ENCODE assay signal across 12 cellular contexts in the genomic region with DNA sequence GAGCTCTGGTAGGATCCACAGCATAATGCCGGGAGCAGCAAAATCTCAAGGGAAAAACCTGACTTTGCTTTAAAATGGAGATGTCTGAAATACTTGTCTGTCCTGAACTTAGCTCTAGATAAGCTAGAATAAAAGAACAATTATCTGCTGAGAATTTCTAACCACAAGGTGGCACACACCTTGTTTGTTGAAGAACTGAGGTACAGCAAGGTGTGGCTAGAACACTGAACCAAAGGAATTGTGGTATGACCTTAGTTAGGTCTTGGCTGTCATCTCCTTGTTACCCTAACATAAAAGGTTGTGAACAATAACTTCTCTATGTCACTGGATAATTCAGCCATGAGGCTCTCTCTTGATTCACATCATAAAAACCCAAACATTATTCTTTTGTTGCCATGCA.
A peak's percentile ranks its signal among the peaks of the same experiment; 100 is the strongest.
DNase-seq lines count a peak whose midpoint lies in the region; ATAC-seq and TF ChIP-seq lines count a peak whose summit lies in the region.
"Had no signal": no experiment of that assay in that cellular context is flagged by ENCODE, and none has a peak within 500 bp of the region (broad histone marks: within the 10 kb centered on the region; RNA-seq: fewer than 3 reads in every experiment).

No MANE protein-coding gene starts in this region.

- no peaks in the 10 kb centered on the region for H3K4me1 Mint-ChIP-seq in CD4-positive, CD25-positive, alpha-beta regulatory T cell
- H3K4me1 Mint-ChIP-seq in WTC11: peaks cover 33% of the 10 kb centered on the region
- no peaks in the 10 kb centered on the region for H3K4me1 Mint-ChIP-seq in activated CD4-positive, alpha-beta T cell treated with anti-CD3 and anti-CD28 coated beads, Interleukin-2, amount 10 ng/mL, durations not matched to agents 24 days and 14 days

- intact Hi-C loops in activated CD4-positive, alpha-beta T cell treated with anti-CD3 and anti-CD28 coated beads, Interleukin-2, amount 10 ng/mL, durations not matched to agents 24 days and 14 days (cut with micrococcal nuclease): no loop called here

- H3K4me3 Mint-ChIP-seq in CD4-positive, CD25-positive, alpha-beta regulatory T cell: no peak overlapping the region
- H3K4me3 Mint-ChIP-seq in WTC11: no peak overlapping the region
- no peak overlapping the region for H3K4me3 Mint-ChIP-seq in activated CD4-positive, alpha-beta T cell treated with anti-CD3 and anti-CD28 coated beads, Interleukin-2, amount 10 ng/mL, durations not matched to agents 24 days and 14 days
- H3K4me3 Mint-ChIP-seq: natural killer cell treated with Interleukin-12 subunit alpha and Interleukin-12 subunit beta and Interleukin-15 and Interleukin-18, amount 100 ng/mL, for 72 hours had no signal

- no peak for ATAC-seq in CD4-positive, CD25-positive, alpha-beta regulatory T cell (ENCODE audit: low read depth in 2 of 2)
- ATAC-seq in WTC11: peak; percentile 43; the same call in 1 of the 2 replicates
- ATAC-seq: natural killer cell treated with Interleukin-12 subunit alpha and Interleukin-12 subunit beta and Interleukin-15 and Interleukin-18, amount 100 ng/mL, for 72 hours had no signal

- CTCF ChIA-PET in WTC11 (lab: Charles Lee): interaction anchor here (0.8 to 2.5 kb wide), 7 partner anchors 10 to 222 kb away, joined by 3 to 14 read pairs (median 6); no protein-coding TSS in a partner anchor

- peaks cover 14% of the 10 kb centered on the region for H3K27me3 Mint-ChIP-seq in CD4-positive, CD25-positive, alpha-beta regulatory T cell
- no peaks in the 10 kb centered on the region for H3K27me3 Mint-ChIP-seq in WTC11 (ENCODE audit: low read depth)
- peaks cover 13% of the 10 kb centered on the region for H3K27me3 Mint-ChIP-seq in activated CD4-positive, alpha-beta T cell treated with anti-CD3 and anti-CD28 coated beads, Interleukin-2, amount 10 ng/mL, durations not matched to agents 24 days and 14 days

- H3K9me3 Mint-ChIP-seq in CD4-positive, CD25-positive, alpha-beta regulatory T cell: no peaks in the 10 kb centered on the region
- no peaks in the 10 kb centered on the region for H3K9me3 Mint-ChIP-seq in WTC11
- H3K9me3 Mint-ChIP-seq in activated CD4-positive, alpha-beta T cell treated with anti-CD3 and anti-CD28 coated beads, Interleukin-2, amount 10 ng/mL, durations not matched to agents 24 days and 14 days: no peaks in the 10 kb centered on the region
- H3K9me3 Mint-ChIP-seq: natural killer cell treated with Interleukin-12 subunit alpha and Interleukin-12 subunit beta and Interleukin-15 and Interleukin-18, amount 100 ng/mL, for 72 hours had no signal

- H3K27ac Mint-ChIP-seq in CD4-positive, CD25-positive, alpha-beta regulatory T cell: no peak overlapping the region
- no peak overlapping the region; the same call in 1 of the 2 replicates for H3K27ac Mint-ChIP-seq in WTC11
- H3K27ac Mint-ChIP-seq in activated CD4-positive, alpha-beta T cell treated with anti-CD3 and anti-CD28 coated beads, Interleukin-2, amount 10 ng/mL, durations not matched to agents 24 days and 14 days: no peak overlapping the region
- H3K27ac Mint-ChIP-seq: natural killer cell treated with Interleukin-12 subunit alpha and Interleukin-12 subunit beta and Interleukin-15 and Interleukin-18, amount 100 ng/mL, for 72 hours had no signal

- TF ChIP-seq CTCF in WTC11 (IDR thresholded peaks at IDR 0.05): no peak

- no peaks in the 10 kb centered on the region for H3K36me3 ChIP-seq in CD4-positive, CD25-positive, alpha-beta regulatory T cell (ENCODE audit: control insufficient read depth, insufficient read depth, low read length)
- H3K36me3 ChIP-seq: brain microvascular endothelial cell had no signal

- H3K36me3 Mint-ChIP-seq in CD4-positive, CD25-positive, alpha-beta regulatory T cell: no peaks in the 10 kb centered on the region
- H3K36me3 Mint-ChIP-seq in WTC11: no peaks in the 10 kb centered on the region
- H3K36me3 Mint-ChIP-seq in activated CD4-positive, alpha-beta T cell treated with anti-CD3 and anti-CD28 coated beads, Interleukin-2, amount 10 ng/mL, durations not matched to agents 24 days and 14 days (ENCODE audit: low read depth): no peaks in the 10 kb centered on the region
- H3K36me3 Mint-ChIP-seq: natural killer cell treated with Interleukin-12 subunit alpha and Interleukin-12 subunit beta and Interleukin-15 and Interleukin-18, amount 100 ng/mL, for 72 hours had no signal

- H3K4me1 ChIP-seq in CD4-positive, CD25-positive, alpha-beta regulatory T cell (ENCODE audit: control insufficient read depth, insufficient read depth, low read length, poor library complexity, severe bottlenecking): no peaks in the 10 kb centered on the region

- no peak overlapping the region for H3K27ac ChIP-seq in CD4-positive, CD25-positive, alpha-beta regulatory T cell (ENCODE audit: insufficient read depth, low read length, poor library complexity, severe bottlenecking)
- H3K27ac ChIP-seq: brain microvascular endothelial cell had no signal

- H3K9me3 ChIP-seq in CD4-positive, CD25-positive, alpha-beta regulatory T cell (ENCODE audit: control insufficient read depth in 2 of 2, low read length in 2 of 2): no peaks in the 10 kb centered on the region

- DNase-seq in CD4-positive, CD25-positive, alpha-beta regulatory T cell: peak in 2 of 3 donors; percentile 1 to 7
- DNase-seq in Jurkat, Clone E6-1 (ENCODE audit: low read depth, low spot score): peak; percentile 7
- DNase-seq in WTC11 (ENCODE audit: low spot score) (no peak), left kidney (ENCODE audit: low read depth, low spot score) (peak; percentile 11), SHP77 (lab: John Stamatoyannopoulos, UW) (no peak)
- no peak for DNase-seq in stimulated activated CD4-positive, alpha-beta T cell treated with anti-CD3 and anti-CD28 coated beads, Interleukin-2, amount 100 ng/mL, for 48 hours
- no peak for DNase-seq in activated CD4-positive, alpha-beta T cell treated with anti-CD3 and anti-CD28 coated beads, Interleukin-2, amount 10 ng/mL, durations not matched to agents 24 days and 14 days
- no peak for DNase-seq in activated naive CD4-positive, alpha-beta T cell treated with anti-CD3 and anti-CD28 coated beads, Interleukin-2, amount 50 U/mL, for 16 hours
- DNase-seq: AML-193, brain microvascular endothelial cell, NCI-H2081 treated with DMSO at 0.1 percent for 48 hours had no signal

- no peaks in the 10 kb centered on the region for H3K27me3 ChIP-seq in CD4-positive, CD25-positive, alpha-beta regulatory T cell (ENCODE audit: control insufficient read depth, insufficient read depth, low read length)
- H3K27me3 ChIP-seq: brain microvascular endothelial cell had no signal

- no peak overlapping the region for H3K4me3 ChIP-seq in CD4-positive, CD25-positive, alpha-beta regulatory T cell (ENCODE audit: low read depth, low read length)
- H3K4me3 ChIP-seq in Jurkat, Clone E6-1 (ENCODE audit: low read length): no peak overlapping the region

- POLR2A ChIA-PET in WTC11 (lab: Charles Lee): no interaction called here

TF ChIP-seq in WTC11, 78 proteins besides CTCF, POLR2A, EP300 and RAD21:
- TF ChIP-seq RELA (CRISPR knock-in tag; IDR thresholded peaks at IDR 0.05; ENCODE audit: borderline replicate concordance) (no peak), STAT6 (CRISPR knock-in tag; conservative IDR thresholded peaks at IDR 0.05; ENCODE audit: low read depth) (no peak), SP1 (CRISPR knock-in tag; conservative IDR thresholded peaks at IDR 0.05) (no peak), HMGXB4 (CRISPR knock-in tag; IDR thresholded peaks at IDR 0.05) (no peak), ZBTB21 (CRISPR knock-in tag; IDR thresholded peaks at IDR 0.05; ENCODE audit: borderline replicate concordance) (no peak), ETV6 (CRISPR knock-in tag; IDR thresholded peaks at IDR 0.05) (no peak), NR3C1 (CRISPR knock-in tag; conservative IDR thresholded peaks at IDR 0.05; ENCODE audit: low read depth) (no peak)

Comparison
In these comparisons a context has a peak if more than half of its experiments do, and no peak if none do; other contexts are left out.
1. DNase-seq: peak in CD4-positive, CD25-positive, alpha-beta regulatory T cell (2 of 3), Jurkat, Clone E6-1 (single experiment) and left kidney (single experiment); none in WTC11 (single experiment), stimulated activated CD4-positive, alpha-beta T cell treated with anti-CD3 and anti-CD28 coated beads, Interleukin-2, amount 100 ng/mL, for 48 hours (0 of 2), activated CD4-positive, alpha-beta T cell treated with anti-CD3 and anti-CD28 coated beads, Interleukin-2, amount 10 ng/mL, durations not matched to agents 24 days and 14 days (single experiment), activated naive CD4-positive, alpha-beta T cell treated with anti-CD3 and anti-CD28 coated beads, Interleukin-2, amount 50 U/mL, for 16 hours (single experiment) and SHP77 (0 of 2).